18 cellular contexts compared by ENCODE assay signal in the genomic region with DNA sequence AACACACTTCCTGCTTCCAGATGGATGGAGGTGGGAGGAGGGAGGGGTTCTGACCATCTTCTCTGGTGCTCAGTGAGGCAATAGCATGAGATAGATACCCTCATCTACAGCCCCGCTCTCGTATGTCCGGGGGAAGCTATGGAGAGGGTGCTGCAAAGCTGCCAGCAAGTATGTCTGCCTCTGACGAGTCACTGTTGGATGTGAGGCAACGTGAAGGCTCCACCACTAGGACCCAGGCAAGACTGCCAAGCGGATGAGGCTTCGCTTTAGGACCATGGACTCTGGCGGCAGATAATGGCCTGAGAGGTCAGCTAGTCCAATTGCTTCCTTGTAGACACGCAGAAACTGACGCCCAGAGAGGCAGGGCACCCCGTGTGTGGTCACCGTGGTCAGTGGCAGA.
A peak's percentile ranks its signal among the peaks of the same experiment; 100 is the strongest.
DNase-seq lines count a peak whose midpoint lies in the region; ATAC-seq and TF ChIP-seq lines count a peak whose summit lies in the region.
"Had no signal": no experiment of that assay in that cellular context is flagged by ENCODE, and none has a peak within 500 bp of the region (broad histone marks: within the 10 kb centered on the region; RNA-seq: fewer than 3 reads in every experiment).

No MANE protein-coding gene starts in this region.

- H3K27me3 ChIP-seq in osteoblast (ENCODE audit: insufficient read depth, low read length) (no peaks in the 10 kb centered on the region), upper lobe of right lung (no peaks in the 10 kb centered on the region)
- H3K27me3 ChIP-seq: BLaER1 had no signal

- H3K27ac Mint-ChIP-seq in naive thymus-derived CD8-positive, alpha-beta T cell, result no peak overlapping the region
- H3K27ac Mint-ChIP-seq: B cell; CD4-positive, alpha-beta memory T cell; GM23338 had no signal

- H3K4me1 ChIP-seq in osteoblast (ENCODE audit: insufficient read depth, low read length) (no peaks in the 10 kb centered on the region), upper lobe of right lung (no peaks in the 10 kb centered on the region)

- H3K4me3 Mint-ChIP-seq in naive thymus-derived CD8-positive, alpha-beta T cell, result no peak overlapping the region
- H3K4me3 Mint-ChIP-seq: B cell; CD4-positive, alpha-beta memory T cell; GM23338 had no signal

- peaks cover 0 to 7% (median 0%) of the 10 kb centered on the region in 4 donors for H3K4me1 Mint-ChIP-seq in naive thymus-derived CD8-positive, alpha-beta T cell
- H3K4me1 Mint-ChIP-seq: B cell, GM23338 had no signal

- ATAC-seq in upper lobe of right lung (no peak), GM21723 (IDR thresholded peaks at IDR 0.05; ENCODE audit: unreplicated experiment) (no peak)
- no peak for ATAC-seq in naive thymus-derived CD8-positive, alpha-beta T cell
- ATAC-seq: GM23338, HCT116 had no signal

- H3K9me3 ChIP-seq in iPS-18c (ENCODE audit: control insufficient read depth, insufficient read depth, low read length), result peaks cover 47% of the 10 kb centered on the region
- H3K9me3 ChIP-seq in osteoblast (ENCODE audit: low read depth, low read length), result no peaks in the 10 kb centered on the region
- no peaks in the 10 kb centered on the region for H3K9me3 ChIP-seq in upper lobe of right lung
- H3K9me3 ChIP-seq: BLaER1 had no signal

- no peak overlapping the region for H3K4me2 ChIP-seq in osteoblast (ENCODE audit: insufficient read depth, low read length)
- H3K4me2 ChIP-seq: BLaER1, GM23338 had no signal

- H3K36me3 Mint-ChIP-seq in naive thymus-derived CD8-positive, alpha-beta T cell, result no peaks in the 10 kb centered on the region
- H3K36me3 Mint-ChIP-seq: CD4-positive, alpha-beta memory T cell had no signal

- no peaks in the 10 kb centered on the region for H3K79me2 ChIP-seq in osteoblast (ENCODE audit: insufficient read depth, low read length)

- H3K9me3 Mint-ChIP-seq in naive thymus-derived CD8-positive, alpha-beta T cell, result no peaks in the 10 kb centered on the region

- no peaks in the 10 kb centered on the region for H3K36me3 ChIP-seq in osteoblast (ENCODE audit: insufficient read depth, low read length)
- H3K36me3 ChIP-seq in upper lobe of right lung, result no peaks in the 10 kb centered on the region
- H3K36me3 ChIP-seq: BLaER1 had no signal

- intact Hi-C loops in upper lobe of right lung (cut with DNase I), result no loop called here

- no peak overlapping the region for H2AFZ ChIP-seq in osteoblast (ENCODE audit: low read length)
- H2AFZ ChIP-seq: GM23338 had no signal

- peak; percentile 43 for DNase-seq in activated effector memory CD4-positive, alpha-beta T cell treated with anti-CD3 and anti-CD28 coated beads, Interleukin-2, amount 50 U/mL, for 16 hours
- no peak for DNase-seq in activated effector memory CD4-positive, alpha-beta T cell treated with Interleukin-2 at 50 U/mL for 16 hours
- DNase-seq in osteoblast (ENCODE audit: insufficient read length, low spot score, missing footprints) (peak; percentile 59), upper lobe of right lung (peak; percentile 45)
- no peak for DNase-seq in naive thymus-derived CD8-positive, alpha-beta T cell
- DNase-seq in activated CD4-positive, CD25-positive, alpha-beta regulatory T cell treated with anti-CD3 and anti-CD28 coated beads, Interleukin-2, amount 50 U/mL, for 72 hours, result no peak
- DNase-seq: Calu3; CD4-positive, alpha-beta memory T cell; COR-L47; DND-41; H7 had no signal

- no peaks in the 10 kb centered on the region for H4K20me1 ChIP-seq in osteoblast (ENCODE audit: insufficient read depth, low read length)
- H4K20me1 ChIP-seq: BLaER1 had no signal

- TF ChIP-seq CTCF in osteoblast (IDR thresholded peaks at IDR 0.05; ENCODE audit: extremely low read depth, low read depth, low read length) (no peak), upper lobe of right lung (IDR thresholded peaks at IDR 0.05) (no peak)

- POLR2A ChIA-PET in naive thymus-derived CD8-positive, alpha-beta T cell (lab: Charles Lee), result no interaction called here

- H3K4me3 ChIP-seq in iPS-18c (ENCODE audit: insufficient read depth, low read depth, low read length) (peak overlapping the region; percentile 15; the same call in 1 of the 2 replicates), osteoblast (ENCODE audit: insufficient read depth, low read length) (no peak overlapping the region), upper lobe of right lung (no peak overlapping the region)
- H3K4me3 ChIP-seq: BLaER1, GM23338 had no signal

- peaks cover 0 to 9% (median 0%) of the 10 kb centered on the region in 5 donors for H3K27me3 Mint-ChIP-seq in naive thymus-derived CD8-positive, alpha-beta T cell
- H3K27me3 Mint-ChIP-seq: B cell had no signal

- H3K27ac ChIP-seq in osteoblast (ENCODE audit: low read depth, low read length) (no peak overlapping the region), upper lobe of right lung (no peak overlapping the region)
- H3K27ac ChIP-seq: 22Rv1, BLaER1 had no signal

Comparison
In these comparisons a context has a peak if more than half of its experiments do, and no peak if none do; other contexts are left out.
1. DNase-seq: peak in activated effector memory CD4-positive, alpha-beta T cell treated with anti-CD3 and anti-CD28 coated beads, Interleukin-2, amount 50 U/mL, for 16 hours (single experiment), osteoblast (single experiment) and upper lobe of right lung (single experiment); none in activated effector memory CD4-positive, alpha-beta T cell treated with Interleukin-2 at 50 U/mL for 16 hours (single experiment), naive thymus-derived CD8-positive, alpha-beta T cell (0 of 10) and activated CD4-positive, CD25-positive, alpha-beta regulatory T cell treated with anti-CD3 and anti-CD28 coated beads, Interleukin-2, amount 50 U/mL, for 72 hours (single experiment).